8 cellular contexts compared by ENCODE assay signal in the genomic region with DNA sequence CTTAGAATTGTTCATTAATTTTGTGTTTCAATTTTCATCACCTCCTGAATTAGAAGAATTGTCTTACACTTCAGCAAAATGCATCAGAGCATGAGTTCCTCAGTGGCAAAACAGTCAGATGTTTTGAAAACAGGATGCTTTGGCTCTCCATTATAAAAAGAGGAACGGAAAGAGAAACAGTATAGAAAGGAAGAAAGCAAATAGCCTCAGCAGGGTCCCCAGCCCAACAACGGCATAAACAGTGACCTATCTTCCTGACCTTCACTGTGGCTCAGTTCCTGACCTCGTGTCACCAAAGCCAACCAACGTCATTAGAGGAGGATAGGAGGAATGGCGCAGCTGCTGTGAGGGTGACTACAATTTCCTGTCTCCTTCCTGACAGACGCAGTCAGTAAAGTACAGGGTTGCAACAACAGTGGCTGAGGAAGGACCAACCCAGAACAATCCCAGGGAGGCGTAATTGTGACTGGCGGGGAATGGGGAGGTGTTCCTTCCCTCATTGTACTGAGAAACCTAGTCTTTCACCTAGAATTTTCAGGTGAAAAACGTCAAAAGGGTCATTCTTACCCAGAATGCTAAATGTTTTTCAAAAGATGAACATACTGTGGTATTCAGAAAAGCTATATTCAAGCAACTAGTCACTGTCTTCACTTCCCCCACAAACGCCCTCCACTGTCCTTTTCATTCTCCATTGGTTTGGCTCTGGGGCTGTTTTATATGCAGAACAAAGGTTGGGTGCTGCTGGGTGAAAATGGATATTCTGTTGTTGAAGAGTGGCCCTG.
DNase-seq lines count a peak whose midpoint lies in the region; ATAC-seq and TF ChIP-seq lines count a peak whose summit lies in the region.

No MANE protein-coding gene starts in this region.

- TF ChIP-seq CTCF in body of pancreas (IDR thresholded peaks at IDR 0.05): no peak

- no peaks in the 10 kb centered on the region for H3K4me1 ChIP-seq in body of pancreas

- 39 to 48% methylated on average over 10 of the region's 10 CpGs for WGBS in body of pancreas, 2 donors

- TF ChIP-seq POLR2A in GM19193 (IDR thresholded peaks at IDR 0.05; ENCODE audit: extremely low read depth, insufficient read depth, insufficient read length) (peak; percentile 73), body of pancreas (IDR thresholded peaks at IDR 0.05) (no peak)

- no peaks in the 10 kb centered on the region for H3K36me3 ChIP-seq in body of pancreas (replicated peaks in 1 of 2; ENCODE audit: insufficient read depth in 1 of 2, low read depth in 2 of 2)

- peak; percentile 59 for DNase-seq in T-helper 9 cell
- peak in 3 of 4 donors; percentile 29 to 77 (median 33) for DNase-seq in body of pancreas
- peak; percentile 91 for DNase-seq in medulla oblongata (ENCODE audit: extremely low spot score)
- DNase-seq in stimulated activated CD8-positive, alpha-beta memory T cell treated with anti-CD3 and anti-CD28 coated beads, Interleukin-4, amount 100 ng/mL, for 4 hours (ENCODE audit: low read depth in 2 of 2, low spot score in 1 of 2): peak; percentile 25 to 31
- DNase-seq in HCEC 1CT: no peak
- no peak for DNase-seq in NCI-H2081 (lab: John Stamatoyannopoulos, UW)

- intact Hi-C loops in body of pancreas (cut with DNase I): no loop called here

- peak overlapping the region in 2 of 4 donors; percentile 27 to 64 for H3K27ac ChIP-seq in body of pancreas

- ATAC-seq in HG03139 (IDR thresholded peaks at IDR 0.05; ENCODE audit: unreplicated experiment): peak; percentile 87
- ATAC-seq in body of pancreas: peak; percentile 34

- no peaks in the 10 kb centered on the region for H3K9me3 ChIP-seq in body of pancreas

- H3K4me3 ChIP-seq in body of pancreas: no peak overlapping the region

- H3K27me3 ChIP-seq in body of pancreas: no peaks in the 10 kb centered on the region

Comparison
In these comparisons a context has a peak if more than half of its experiments do, and no peak if none do; other contexts are left out.
1. DNase-seq: peak in T-helper 9 cell (single experiment), body of pancreas (3 of 4), medulla oblongata (single experiment) and stimulated activated CD8-positive, alpha-beta memory T cell treated with anti-CD3 and anti-CD28 coated beads, Interleukin-4, amount 100 ng/mL, for 4 hours (2 of 2); none in HCEC 1CT (single experiment) and NCI-H2081 (0 of 2).